Comparison of ENCODE assay signal across 10 cellular contexts in genomic region chr2:102514061-102514785, GRCh38.
A peak's percentile ranks its signal among the peaks of the same experiment; 100 is the strongest.
DNase-seq lines count a peak whose midpoint lies in the region; ATAC-seq and TF ChIP-seq lines count a peak whose summit lies in the region.
"Had no signal": no experiment of that assay in that cellular context is flagged by ENCODE, and none has a peak within 500 bp of the region (broad histone marks: within the 10 kb centered on the region; RNA-seq: fewer than 3 reads in every experiment).

No MANE protein-coding gene starts in this region.

- DNase-seq in ELR (ENCODE audit: low read depth) (peak; percentile 94), RKO (ENCODE audit: low spot score) (peak; percentile 85), fibroblast of gingiva (ENCODE audit: low read depth) (peak; percentile 77), putamen (ENCODE audit: low spot score) (peak; percentile 45), GM10266 (ENCODE audit: extremely low spot score) (no peak), amygdala (lab: John Stamatoyannopoulos, UW) (no peak)
- DNase-seq: anterior cingulate cortex, NCI-H526 treated with DMSO at 0.1 percent for 48 hours had no signal

- TF ChIP-seq CTCF in GM10266 (IDR thresholded peaks at IDR 0.05; ENCODE audit: control insufficient read depth, insufficient read depth, low read depth, missing control alignments), result no peak

- ATAC-seq in HG02852 (IDR thresholded peaks at IDR 0.05; ENCODE audit: unreplicated experiment) (no peak), HG02798 (IDR thresholded peaks at IDR 0.05; ENCODE audit: poor library complexity, unreplicated experiment) (no peak)

Comparison
In these comparisons a context has a peak if more than half of its experiments do, and no peak if none do; other contexts are left out.
1. DNase-seq: peak in ELR (single experiment), RKO (single experiment), fibroblast of gingiva (single experiment) and putamen (single experiment); none in GM10266 (single experiment) and amygdala (0 of 56).